In the genomic region with DNA sequence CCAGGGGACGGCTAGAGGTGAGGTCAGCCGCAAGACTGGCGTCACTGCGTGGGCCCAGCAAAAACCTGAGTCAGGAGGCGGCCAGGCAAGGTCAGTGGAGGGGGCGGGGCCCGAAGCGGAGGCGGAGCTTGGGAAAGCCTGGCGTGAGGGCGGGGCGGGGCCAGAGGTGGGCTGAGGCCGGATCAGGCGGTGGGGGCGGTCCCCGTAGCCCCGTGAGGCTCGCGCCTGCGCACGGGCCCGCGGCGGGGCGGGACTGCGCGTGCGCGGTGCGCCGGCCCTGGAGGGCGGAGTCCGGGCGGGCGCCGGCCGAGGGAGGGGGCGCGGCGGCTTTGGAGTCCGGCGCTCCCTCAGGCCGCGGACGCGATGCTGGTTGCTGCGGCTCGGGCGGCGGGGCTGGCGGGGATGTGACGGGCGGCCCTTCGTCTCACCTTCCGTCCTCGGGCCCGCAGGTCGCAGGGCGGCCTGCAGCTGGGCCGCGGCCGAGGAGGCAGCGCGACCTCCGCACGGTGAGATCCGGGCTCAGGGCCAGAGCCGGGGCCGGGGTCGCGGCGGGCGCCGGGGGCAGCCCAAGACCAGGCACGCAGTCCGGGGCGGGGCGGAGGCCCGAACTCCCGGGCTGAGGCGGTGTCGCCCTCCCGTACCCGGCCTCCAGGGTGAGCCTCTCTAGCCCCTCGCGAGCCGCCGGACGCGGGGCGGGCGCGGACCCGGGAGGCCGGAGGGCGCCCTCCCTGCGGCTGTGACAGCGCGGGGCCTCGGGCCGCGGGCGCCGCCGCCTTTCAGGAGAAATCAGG, we compare ENCODE assay signal across 8 cellular contexts. TPM values are rescaled to one million over a fixed set of nuclear protein-coding genes. Genes with fewer than 3 reads are reported as not detected.
DNase-seq lines count a peak whose midpoint lies in the region; ATAC-seq and TF ChIP-seq lines count a peak whose summit lies in the region.

A gene with protein sequence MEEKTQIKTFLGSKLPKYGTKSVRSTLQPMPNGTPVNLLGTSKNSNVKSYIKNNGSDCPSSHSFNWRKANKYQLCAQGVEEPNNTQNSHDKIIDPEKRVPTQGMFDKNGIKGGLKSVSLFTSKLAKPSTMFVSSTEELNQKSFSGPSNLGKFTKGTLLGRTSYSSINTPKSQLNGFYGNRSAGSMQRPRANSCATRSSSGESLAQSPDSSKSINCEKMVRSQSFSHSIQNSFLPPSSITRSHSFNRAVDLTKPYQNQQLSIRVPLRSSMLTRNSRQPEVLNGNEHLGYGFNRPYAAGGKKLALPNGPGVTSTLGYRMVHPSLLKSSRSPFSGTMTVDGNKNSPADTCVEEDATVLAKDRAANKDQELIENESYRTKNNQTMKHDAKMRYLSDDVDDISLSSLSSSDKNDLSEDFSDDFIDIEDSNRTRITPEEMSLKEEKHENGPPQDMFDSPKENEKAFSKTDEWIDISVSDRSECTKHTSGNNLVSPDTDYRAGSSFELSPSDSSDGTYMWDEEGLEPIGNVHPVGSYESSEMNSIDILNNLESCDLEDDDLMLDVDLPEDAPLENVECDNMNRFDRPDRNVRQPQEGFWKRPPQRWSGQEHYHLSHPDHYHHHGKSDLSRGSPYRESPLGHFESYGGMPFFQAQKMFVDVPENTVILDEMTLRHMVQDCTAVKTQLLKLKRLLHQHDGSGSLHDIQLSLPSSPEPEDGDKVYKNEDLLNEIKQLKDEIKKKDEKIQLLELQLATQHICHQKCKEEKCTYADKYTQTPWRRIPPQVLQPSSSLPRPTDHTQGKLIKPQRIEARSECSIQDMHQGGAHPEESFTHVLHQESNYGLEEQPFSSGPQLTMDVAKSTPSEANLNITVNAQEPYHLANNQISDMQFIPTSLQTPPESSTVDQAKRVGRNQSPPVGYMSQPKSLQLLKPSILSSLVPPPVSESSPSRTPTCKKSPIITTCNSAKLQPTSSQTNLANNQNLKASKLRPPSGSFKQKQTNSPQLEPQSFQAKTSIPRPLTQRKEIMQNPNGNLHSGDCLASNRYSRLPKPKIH (plus strand): TSS at position 287 of the 791 bp plus-strand sequence. CDS start 42,464 bp downstream, outside the sequence.

- peaks cover 32% of the 10 kb centered on the region for H3K79me2 ChIP-seq in Loucy (ENCODE audit: insufficient read depth, low read length)

- no peaks in the 10 kb centered on the region for H3F3A ChIP-seq in Loucy (ENCODE audit: low read depth)

- no peaks in the 10 kb centered on the region for H3K36me3 ChIP-seq in H7 (replicated peaks; ENCODE audit: control insufficient read depth, insufficient read depth, low read length)
- H3K36me3 ChIP-seq in Loucy (ENCODE audit: insufficient read depth, low read length) = no peaks in the 10 kb centered on the region

- H3K9me2 ChIP-seq in Loucy (replicated peaks; ENCODE audit: low read depth, low read length) = no peaks in the 10 kb centered on the region; the same call in 1 of the 2 replicates

- ATAC-seq in SK-N-SH treated with all-trans-retinoic acid at 6 μM for 48 hours (peak; percentile 88), omental fat pad (ENCODE audit: low FRiP score) (peak; percentile 98)

- H3K4me1 Mint-ChIP-seq in activated naive CD4-positive, alpha-beta T cell treated with anti-CD3 and anti-CD28 coated beads, Interleukin-2, amount 50 U/mL, for 24 hours = peaks cover 33% of the 10 kb centered on the region

- no peaks in the 10 kb centered on the region for H3K9me3 Mint-ChIP-seq in activated naive CD4-positive, alpha-beta T cell treated with anti-CD3 and anti-CD28 coated beads, Interleukin-2, amount 50 U/mL, for 24 hours

- TF ChIP-seq CTCF in Loucy (conservative IDR thresholded peaks at IDR 0.05; ENCODE audit: low read length) = 0 out of 2 replicates have a peak, but pooled peaks have one; percentile 20
- no peak for TF ChIP-seq CTCF in omental fat pad (IDR thresholded peaks at IDR 0.05)

- H3K27ac Mint-ChIP-seq in activated naive CD4-positive, alpha-beta T cell treated with anti-CD3 and anti-CD28 coated beads, Interleukin-2, amount 50 U/mL, for 24 hours = peak within 1 kb of the TSS; percentile 99

- peaks cover 38% of the 10 kb centered on the region for H3K4me1 ChIP-seq in Loucy (ENCODE audit: insufficient read depth, low read length, poor library complexity, severe bottlenecking)

- H3K4me3 ChIP-seq in H7 (ENCODE audit: insufficient read depth, low read depth, low read length) = peak within 1 kb of the TSS; percentile 68
- H3K4me3 ChIP-seq in Loucy (ENCODE audit: low read length, poor library complexity, severe bottlenecking) = peak within 1 kb of the TSS; percentile 76

- H3K36me3 Mint-ChIP-seq in activated naive CD4-positive, alpha-beta T cell treated with anti-CD3 and anti-CD28 coated beads, Interleukin-2, amount 50 U/mL, for 24 hours = no peaks in the 10 kb centered on the region

- H3K27ac ChIP-seq in temporal lobe (ENCODE audit: low read depth, low read length) = peak within 1 kb of the TSS; percentile 88

- no peaks in the 10 kb centered on the region for H3K9me3 ChIP-seq in Loucy (ENCODE audit: insufficient read depth, low read depth, low read length)

- H3K9ac ChIP-seq in Loucy (ENCODE audit: low read depth, low read length, poor library complexity, severe bottlenecking) = peak within 1 kb of the TSS; percentile 61

- H3K27me3 Mint-ChIP-seq in activated naive CD4-positive, alpha-beta T cell treated with anti-CD3 and anti-CD28 coated beads, Interleukin-2, amount 50 U/mL, for 24 hours = no peaks in the 10 kb centered on the region

- no peaks in the 10 kb centered on the region for H3K27me3 ChIP-seq in H7 (ENCODE audit: control insufficient read depth, insufficient read depth, low read length)
- H3K27me3 ChIP-seq in Loucy (ENCODE audit: insufficient read depth, low read length, poor library complexity, severe bottlenecking) = no peaks in the 10 kb centered on the region

- peaks cover 12% of the 10 kb centered on the region for H4K20me1 ChIP-seq in Loucy (ENCODE audit: insufficient read depth, low read length, poor library complexity, severe bottlenecking)

- peak within 1 kb of the TSS; percentile 95 for H3K4me3 Mint-ChIP-seq in activated naive CD4-positive, alpha-beta T cell treated with anti-CD3 and anti-CD28 coated beads, Interleukin-2, amount 50 U/mL, for 24 hours

- H2AFZ ChIP-seq in Loucy (ENCODE audit: low read length) = peak within 1 kb of the TSS; percentile 97

- peak within 1 kb of the TSS; percentile 80 for H3K4me2 ChIP-seq in Loucy (ENCODE audit: low read depth, low read length, poor library complexity, severe bottlenecking)

- DNase-seq in GM04504 (ENCODE audit: low read depth) (peak; percentile 82), H7 (peak; percentile 100), globus pallidus (ENCODE audit: low spot score) (peak; percentile 94), omental fat pad (ENCODE audit: low spot score) (peak; percentile 97)

TF ChIP-seq in SK-N-SH treated with all-trans-retinoic acid at 6 μM for 48 hours, 23 proteins besides CTCF, POLR2A, EP300 and RAD21:
- TF ChIP-seq BACH2 (CRISPR knock-in tag; IDR thresholded peaks at IDR 0.05; ENCODE audit: borderline replicate concordance) (0 out of 2 replicates have a peak, but pooled peaks have one; percentile 12), ARNTL (CRISPR knock-in tag; IDR thresholded peaks at IDR 0.05; ENCODE audit: borderline replicate concordance, low read depth) (no peak), ZFP3 (CRISPR knock-in tag; IDR thresholded peaks at IDR 0.05) (0 out of 2 replicates have a peak, but pooled peaks have one; percentile 28)
- TF ChIP-seq, protein P1, sequence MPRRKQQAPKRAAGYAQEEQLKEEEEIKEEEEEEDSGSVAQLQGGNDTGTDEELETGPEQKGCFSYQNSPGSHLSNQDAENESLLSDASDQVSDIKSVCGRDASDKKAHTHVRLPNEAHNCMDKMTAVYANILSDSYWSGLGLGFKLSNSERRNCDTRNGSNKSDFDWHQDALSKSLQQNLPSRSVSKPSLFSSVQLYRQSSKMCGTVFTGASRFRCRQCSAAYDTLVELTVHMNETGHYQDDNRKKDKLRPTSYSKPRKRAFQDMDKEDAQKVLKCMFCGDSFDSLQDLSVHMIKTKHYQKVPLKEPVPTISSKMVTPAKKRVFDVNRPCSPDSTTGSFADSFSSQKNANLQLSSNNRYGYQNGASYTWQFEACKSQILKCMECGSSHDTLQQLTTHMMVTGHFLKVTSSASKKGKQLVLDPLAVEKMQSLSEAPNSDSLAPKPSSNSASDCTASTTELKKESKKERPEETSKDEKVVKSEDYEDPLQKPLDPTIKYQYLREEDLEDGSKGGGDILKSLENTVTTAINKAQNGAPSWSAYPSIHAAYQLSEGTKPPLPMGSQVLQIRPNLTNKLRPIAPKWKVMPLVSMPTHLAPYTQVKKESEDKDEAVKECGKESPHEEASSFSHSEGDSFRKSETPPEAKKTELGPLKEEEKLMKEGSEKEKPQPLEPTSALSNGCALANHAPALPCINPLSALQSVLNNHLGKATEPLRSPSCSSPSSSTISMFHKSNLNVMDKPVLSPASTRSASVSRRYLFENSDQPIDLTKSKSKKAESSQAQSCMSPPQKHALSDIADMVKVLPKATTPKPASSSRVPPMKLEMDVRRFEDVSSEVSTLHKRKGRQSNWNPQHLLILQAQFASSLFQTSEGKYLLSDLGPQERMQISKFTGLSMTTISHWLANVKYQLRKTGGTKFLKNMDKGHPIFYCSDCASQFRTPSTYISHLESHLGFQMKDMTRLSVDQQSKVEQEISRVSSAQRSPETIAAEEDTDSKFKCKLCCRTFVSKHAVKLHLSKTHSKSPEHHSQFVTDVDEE (CRISPR knock-in tag; IDR thresholded peaks at IDR 0.05) = 0 out of 2 replicates have a peak, but pooled peaks have one; percentile 36

RNA-seq across cellular contexts. Expression of the gene that starts here (rescaled TPM):
- total RNA-seq in H7 (2014; rRNA removed; shearing (Covaris generic)) = 14.1 and 17.7 TPM in 2 replicates
- 10 to 100 TPM; 41.2 to 61.9 (median 47.7) TPM for total RNA-seq in omental fat pad
- total RNA-seq in temporal lobe = 70.6 TPM

Comparison
In these comparisons a context has a peak if more than half of its experiments do, and no peak if none do; other contexts are left out.
1. Peak in every context shown above with its lines: DNase-seq, ATAC-seq, H3K4me3 ChIP-seq and H3K27ac ChIP-seq.